ENCODE assay signal across 26 cellular contexts in the genomic region with DNA sequence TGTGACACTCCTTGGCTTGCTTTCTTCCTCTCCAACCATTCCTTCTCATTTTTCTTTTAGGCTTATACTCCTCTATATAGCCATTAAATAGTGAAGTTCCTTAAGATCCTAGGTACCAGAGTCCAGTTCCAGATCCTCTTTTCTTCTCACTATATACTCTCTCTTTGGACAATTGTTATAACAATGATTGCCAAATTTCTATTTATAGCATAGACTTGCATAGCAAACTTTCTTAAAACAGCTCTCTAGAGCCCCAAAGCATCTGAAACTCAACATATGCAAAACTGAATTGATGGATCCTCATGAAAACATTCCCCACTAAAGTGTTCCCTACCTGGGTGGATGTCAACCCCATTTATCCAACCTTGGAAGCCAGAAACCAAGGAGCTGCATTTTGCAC. TPM values are rescaled to one million over a fixed set of nuclear protein-coding genes. Genes with fewer than 3 reads are reported as not detected.
DNase-seq lines count a peak whose midpoint lies in the region; ATAC-seq and TF ChIP-seq lines count a peak whose summit lies in the region.
"Had no signal": no experiment of that assay in that cellular context is flagged by ENCODE, and none has a peak within 500 bp of the region (broad histone marks: within the 10 kb centered on the region; RNA-seq: fewer than 3 reads in every experiment).

No MANE protein-coding gene starts in this region.

- no peaks in the 10 kb centered on the region for H3F3A ChIP-seq in GM23338 (replicated peaks; ENCODE audit: low read depth)

- no peak overlapping the region for H3K4me3 Mint-ChIP-seq in CD14-positive monocyte
- H3K4me3 Mint-ChIP-seq in GM23338: no peak overlapping the region
- H3K4me3 Mint-ChIP-seq: activated CD4-positive, alpha-beta T cell treated with anti-CD3 and anti-CD28 coated beads, Interleukin-2, amount 10 ng/mL, durations not matched to agents 24 days and 14 days; activated naive CD8-positive, alpha-beta T cell treated with anti-CD3 and anti-CD28 coated beads, Interleukin-2, amount 50 U/mL, for 24 hours; brain; endodermal cell; naive B cell had no signal

- TF ChIP-seq CTCF in CD14-positive monocyte (IDR thresholded peaks at IDR 0.05) (no peak), testis (IDR thresholded peaks at IDR 0.05) (no peak), GM23338 (conservative IDR thresholded peaks at IDR 0.05; ENCODE audit: low read depth in 2 of 2) (no peak)

- H3K27me3 ChIP-seq in ectodermal cell (ENCODE audit: control insufficient read depth, insufficient read depth, low read length, poor library complexity, severe bottlenecking): no peaks in the 10 kb centered on the region
- no peaks in the 10 kb centered on the region for H3K27me3 ChIP-seq in testis
- no peaks in the 10 kb centered on the region for H3K27me3 ChIP-seq in GM23338 (ENCODE audit: insufficient read depth)
- H3K27me3 ChIP-seq: ovary, SJCRH30, suprapubic skin, uterus had no signal

- peak; percentile 61 for DNase-seq in NOMO-1 treated with DMSO at 0.1 percent for 48 hours (lab: John Stamatoyannopoulos, UW; ENCODE audit: unreplicated experiment)
- no peak for DNase-seq in NOMO-1 treated with dmso at 0.1 percent for 144 hours (lab: John Stamatoyannopoulos, UW; ENCODE audit: unreplicated experiment)
- DNase-seq in CD14-positive monocyte (ENCODE audit: low spot score): no peak
- DNase-seq in testis: no peak
- DNase-seq in GM23338 (ENCODE audit: low spot score): no peak
- DNase-seq: activated CD4-positive, alpha-beta T cell treated with anti-CD3 and anti-CD28 coated beads, Interleukin-2, amount 10 ng/mL, durations not matched to agents 24 days and 14 days; activated naive CD8-positive, alpha-beta T cell treated with anti-CD3 and anti-CD28 coated beads, Interleukin-2, amount 50 U/mL, for 24 hours; DMS79; endodermal cell; left cardiac atrium; mesendoderm; naive B cell; NCI-H1105 treated with DMSO at 0.1 percent for 48 hours; NCI-H510A treated with DMSO at 0.1 percent for 48 hours; ovary; SJCRH30; T-helper 1 cell; uterus had no signal

- peaks cover 3% of the 10 kb centered on the region for H3K36me3 ChIP-seq in ectodermal cell (ENCODE audit: control insufficient read depth, insufficient read depth, low read length)
- no peaks in the 10 kb centered on the region for H3K36me3 ChIP-seq in testis (ENCODE audit: low read depth, missing control alignments)
- H3K36me3 ChIP-seq in GM23338 (ENCODE audit: insufficient read depth): peaks cover 13% of the 10 kb centered on the region; the same call in 1 of the 2 replicates
- H3K36me3 ChIP-seq: ovary, uterus had no signal

- H3K9me2 ChIP-seq in GM23338 (ENCODE audit: insufficient read depth): no peaks in the 10 kb centered on the region

- H4K20me1 ChIP-seq in GM23338 (replicated peaks; ENCODE audit: insufficient read depth): peaks cover 42% of the 10 kb centered on the region

- H3K9me3 ChIP-seq in ectodermal cell (ENCODE audit: control insufficient read depth, low read length): no peaks in the 10 kb centered on the region
- no peaks in the 10 kb centered on the region for H3K9me3 ChIP-seq in testis
- H3K9me3 ChIP-seq: ovary, SJCRH30, suprapubic skin, uterus had no signal

- peaks cover 17 to 19% of the 10 kb centered on the region in 2 donors for H3K36me3 Mint-ChIP-seq in CD14-positive monocyte
- peaks cover 11% of the 10 kb centered on the region for H3K36me3 Mint-ChIP-seq in GM23338 (ENCODE audit: low read depth)

- H3K9me3 Mint-ChIP-seq in CD14-positive monocyte (no peaks in the 10 kb centered on the region), GM23338 (no peaks in the 10 kb centered on the region)
- H3K9me3 Mint-ChIP-seq: activated CD4-positive, alpha-beta T cell treated with anti-CD3 and anti-CD28 coated beads, Interleukin-2, amount 10 ng/mL, durations not matched to agents 24 days and 14 days; activated naive CD8-positive, alpha-beta T cell treated with anti-CD3 and anti-CD28 coated beads, Interleukin-2, amount 50 U/mL, for 24 hours; activated T-helper 2 cell treated with anti-CD3 and anti-CD28 coated beads, Interferon-gamma antibody, Interleukin-2, Interleukin-4, amounts not matched to agents 10 μg/mL and 5 μg/mL and 100 μg/mL, durations not matched to agents 14 hours and 24 hours and 36 hours; brain; endodermal cell; naive B cell had no signal

- H3K27me3 Mint-ChIP-seq in CD14-positive monocyte (ENCODE audit: low read depth in 3 of 3) (no peaks in the 10 kb centered on the region), GM23338 (ENCODE audit: insufficient read depth, low read depth, poor library complexity) (no peaks in the 10 kb centered on the region)
- H3K27me3 Mint-ChIP-seq: activated CD4-positive, alpha-beta T cell treated with anti-CD3 and anti-CD28 coated beads, Interleukin-2, amount 10 ng/mL, durations not matched to agents 24 days and 14 days; activated naive CD8-positive, alpha-beta T cell treated with anti-CD3 and anti-CD28 coated beads, Interleukin-2, amount 50 U/mL, for 24 hours; brain; naive B cell had no signal

- H3K79me2 ChIP-seq in GM23338 (replicated peaks; ENCODE audit: insufficient read depth): peaks cover 98% of the 10 kb centered on the region

- H2AFZ ChIP-seq in GM23338: no peak overlapping the region

- peak overlapping the region; percentile 8 for H3K27ac ChIP-seq in ectodermal cell (ENCODE audit: insufficient read depth, low read depth, low read length, poor library complexity, severe bottlenecking)
- H3K27ac ChIP-seq in testis: no peak overlapping the region
- H3K27ac ChIP-seq in GM23338 (ENCODE audit: low read depth): no peak overlapping the region
- H3K27ac ChIP-seq: 22Rv1, ovary, SJCRH30, suprapubic skin, uterus had no signal

- H3K4me3 ChIP-seq in ectodermal cell (ENCODE audit: insufficient read depth, low read depth, low read length): no peak overlapping the region
- H3K4me3 ChIP-seq in testis: no peak overlapping the region
- no peak overlapping the region for H3K4me3 ChIP-seq in GM23338
- H3K4me3 ChIP-seq: ovary, SJCRH30, suprapubic skin, uterus had no signal

- TF ChIP-seq POLR2A in testis (IDR thresholded peaks at IDR 0.05): no peak

- H3K4me1 Mint-ChIP-seq in CD14-positive monocyte: peaks cover 7% of the 10 kb centered on the region
- H3K4me1 Mint-ChIP-seq in GM23338: peaks cover 8% of the 10 kb centered on the region; the same call in 1 of the 3 replicates

- H3K4me1 ChIP-seq in ectodermal cell (ENCODE audit: control insufficient read depth, insufficient read depth, low read length) (peaks cover 4% of the 10 kb centered on the region), testis (no peaks in the 10 kb centered on the region), GM23338 (ENCODE audit: insufficient read depth) (peaks cover 14% of the 10 kb centered on the region; the same call in 1 of the 2 replicates)
- H3K4me1 ChIP-seq: SJCRH30 had no signal

- no peak overlapping the region for H3K4me2 ChIP-seq in GM23338

- ATAC-seq in GM21619 (IDR thresholded peaks at IDR 0.05; ENCODE audit: unreplicated experiment): peak; percentile 59
- peak; percentile 65 for ATAC-seq in HG03520 (IDR thresholded peaks at IDR 0.05; ENCODE audit: unreplicated experiment)
- ATAC-seq in GM23338: no peak
- ATAC-seq: activated naive CD8-positive, alpha-beta T cell treated with anti-CD3 and anti-CD28 coated beads, Interleukin-2, amount 50 U/mL, for 24 hours; left cardiac atrium; sciatic nerve had no signal

- H3K27ac Mint-ChIP-seq in CD14-positive monocyte (no peak overlapping the region), GM23338 (no peak overlapping the region)
- H3K27ac Mint-ChIP-seq: activated CD4-positive, alpha-beta T cell treated with anti-CD3 and anti-CD28 coated beads, Interleukin-2, amount 10 ng/mL, durations not matched to agents 24 days and 14 days; activated naive CD8-positive, alpha-beta T cell treated with anti-CD3 and anti-CD28 coated beads, Interleukin-2, amount 50 U/mL, for 24 hours; activated T-helper 2 cell treated with anti-CD3 and anti-CD28 coated beads, Interferon-gamma antibody, Interleukin-2, Interleukin-4, amounts not matched to agents 10 μg/mL and 5 μg/mL and 100 μg/mL, durations not matched to agents 14 hours and 24 hours and 36 hours; brain; endodermal cell; naive B cell had no signal

- intact Hi-C loops in CD14-positive monocyte (cut with micrococcal nuclease) (no loop called here), testis (cut with DNase I; ENCODE audit: low total_unique reads) (no loop called here)

TF ChIP-seq in GM23338, 12 proteins besides CTCF, POLR2A, EP300 and RAD21:
- TF ChIP-seq STAT1 (IDR thresholded peaks at IDR 0.05; ENCODE audit: unreplicated experiment): no peak

RNA-seq across cellular contexts. Expression of gene PHIP, which starts 13.4 kb away (rescaled TPM):
- 43.3 TPM for polyA plus RNA-seq in ectodermal cell (2013, experiment 1 of 4)
- polyA plus RNA-seq in ectodermal cell (2013, experiment 2 of 4): 46.7 TPM
- polyA plus RNA-seq in ectodermal cell (2013, experiment 3 of 4): 39.2 TPM
- polyA plus RNA-seq in ectodermal cell (2013, experiment 4 of 4): 46.6 TPM
- polyA plus RNA-seq in CD14-positive monocyte (1 to 10 TPM; 3.2 to 5.1 TPM), testis (ENCODE audit: insufficient read depth, low read depth, low replicate concordance) (9.0 TPM), GM23338 (2016; fragmentation: Nextera tagmentation; extraction: Ambion mirVana) (38.0 and 48.0 TPM in 2 replicates)
- 10 to 100 TPM; 43.5 to 43.9 TPM for total RNA-seq in testis
- total RNA-seq in GM23338 (2014; rRNA removed; shearing (Covaris generic)): 63.6 and 65.4 TPM in 2 replicates
